Comparison of ENCODE assay signal across 13 cellular contexts in the genomic region with DNA sequence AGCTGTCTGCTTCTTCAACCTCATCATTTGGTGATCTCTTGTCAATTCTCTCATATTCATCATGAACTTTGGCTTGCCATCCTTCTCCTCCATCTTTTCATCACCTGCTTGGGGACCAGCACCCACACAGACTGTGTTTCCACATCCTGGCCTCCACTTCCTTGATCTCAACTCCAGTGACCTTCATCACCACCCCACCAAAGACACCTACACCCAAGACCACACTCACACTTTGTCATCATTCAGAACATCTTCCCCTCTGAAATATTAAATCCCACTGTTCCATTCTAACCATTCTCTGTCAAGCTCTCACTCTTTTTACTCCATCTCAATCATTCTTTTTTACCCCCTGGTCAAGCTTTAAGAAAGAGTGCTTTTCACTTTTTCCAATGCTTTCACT.
A peak's percentile ranks its signal among the peaks of the same experiment; 100 is the strongest.
DNase-seq lines count a peak whose midpoint lies in the region; ATAC-seq lines count a peak whose summit lies in the region.
"Had no signal": no experiment of that assay in that cellular context is flagged by ENCODE, and none has a peak within 500 bp of the region (broad histone marks: within the 10 kb centered on the region; RNA-seq: fewer than 3 reads in every experiment).

No MANE protein-coding gene starts in this region.

- H3K27ac Mint-ChIP-seq in activated naive CD4-positive, alpha-beta T cell treated with anti-CD3 and anti-CD28 coated beads for 36 hours, result peak overlapping the region; percentile 69
- peak overlapping the region; percentile 72 for H3K27ac Mint-ChIP-seq in activated T-cell treated with anti-CD3 and anti-CD28 coated beads, Interleukin-2, amount 50 U/mL, for 24 hours
- peak overlapping the region; percentile 5 to 93 (median 64) for H3K27ac Mint-ChIP-seq in naive B cell
- peak overlapping the region in 1 of 2 donors; percentile 80 for H3K27ac Mint-ChIP-seq in stimulated activated naive CD8-positive, alpha-beta T cell treated with anti-CD3 and anti-CD28 coated beads, Interleukin-15, amount 100 ng/mL, for 72 hours

- no peak overlapping the region for H3K4me3 Mint-ChIP-seq in activated naive CD4-positive, alpha-beta T cell treated with anti-CD3 and anti-CD28 coated beads for 36 hours
- H3K4me3 Mint-ChIP-seq in activated T-cell treated with anti-CD3 and anti-CD28 coated beads, Interleukin-2, amount 50 U/mL, for 24 hours, result no peak overlapping the region
- H3K4me3 Mint-ChIP-seq in naive B cell, result peak overlapping the region in 5 of 8 donors; percentile 5 to 89 (median 23)
- H3K4me3 Mint-ChIP-seq in stimulated activated naive CD8-positive, alpha-beta T cell treated with anti-CD3 and anti-CD28 coated beads, Interleukin-15, amount 100 ng/mL, for 72 hours, result peak overlapping the region; percentile 36 to 50

- ATAC-seq in naive B cell (ENCODE audit: low read depth in 2 of 2), result no peak
- peak; percentile 88 for ATAC-seq in stimulated activated naive CD8-positive, alpha-beta T cell treated with anti-CD3 and anti-CD28 coated beads, Interleukin-15, amount 100 ng/mL, for 72 hours
- ATAC-seq in HG03469 (IDR thresholded peaks at IDR 0.05; ENCODE audit: unreplicated experiment), result no peak
- no peak for ATAC-seq in GM21515 (IDR thresholded peaks at IDR 0.05; ENCODE audit: unreplicated experiment)
- no peak for ATAC-seq in GM19035 (IDR thresholded peaks at IDR 0.05; ENCODE audit: unreplicated experiment)
- ATAC-seq: heart left ventricle, Panc1 had no signal

- H3K36me3 Mint-ChIP-seq in activated naive CD4-positive, alpha-beta T cell treated with anti-CD3 and anti-CD28 coated beads for 36 hours (ENCODE audit: low read depth), result no peaks in the 10 kb centered on the region
- no peaks in the 10 kb centered on the region for H3K36me3 Mint-ChIP-seq in activated T-cell treated with anti-CD3 and anti-CD28 coated beads, Interleukin-2, amount 50 U/mL, for 24 hours (ENCODE audit: low read depth)
- H3K36me3 Mint-ChIP-seq in naive B cell, result no peaks in the 10 kb centered on the region

- H3K9me3 Mint-ChIP-seq in activated naive CD4-positive, alpha-beta T cell treated with anti-CD3 and anti-CD28 coated beads for 36 hours, result no peaks in the 10 kb centered on the region
- H3K9me3 Mint-ChIP-seq in activated T-cell treated with anti-CD3 and anti-CD28 coated beads, Interleukin-2, amount 50 U/mL, for 24 hours, result no peaks in the 10 kb centered on the region
- peaks cover 0 to 9% (median 2%) of the 10 kb centered on the region in 7 donors for H3K9me3 Mint-ChIP-seq in naive B cell
- no peaks in the 10 kb centered on the region for H3K9me3 Mint-ChIP-seq in stimulated activated naive CD8-positive, alpha-beta T cell treated with anti-CD3 and anti-CD28 coated beads, Interleukin-15, amount 100 ng/mL, for 72 hours

- H3K4me1 Mint-ChIP-seq in activated naive CD4-positive, alpha-beta T cell treated with anti-CD3 and anti-CD28 coated beads for 36 hours (ENCODE audit: low read depth), result peaks cover 67% of the 10 kb centered on the region
- H3K4me1 Mint-ChIP-seq in activated T-cell treated with anti-CD3 and anti-CD28 coated beads, Interleukin-2, amount 50 U/mL, for 24 hours (ENCODE audit: low read depth), result peaks cover 70% of the 10 kb centered on the region
- peaks cover 47 to 57% (median 50%) of the 10 kb centered on the region in 3 donors for H3K4me1 Mint-ChIP-seq in naive B cell
- peaks cover 60% of the 10 kb centered on the region for H3K4me1 Mint-ChIP-seq in stimulated activated naive CD8-positive, alpha-beta T cell treated with anti-CD3 and anti-CD28 coated beads, Interleukin-15, amount 100 ng/mL, for 72 hours

- no peaks in the 10 kb centered on the region for H3K27me3 Mint-ChIP-seq in activated naive CD4-positive, alpha-beta T cell treated with anti-CD3 and anti-CD28 coated beads for 36 hours (ENCODE audit: low read depth)
- no peaks in the 10 kb centered on the region for H3K27me3 Mint-ChIP-seq in activated T-cell treated with anti-CD3 and anti-CD28 coated beads, Interleukin-2, amount 50 U/mL, for 24 hours
- H3K27me3 Mint-ChIP-seq in naive B cell, result no peaks in the 10 kb centered on the region
- H3K27me3 Mint-ChIP-seq in stimulated activated naive CD8-positive, alpha-beta T cell treated with anti-CD3 and anti-CD28 coated beads, Interleukin-15, amount 100 ng/mL, for 72 hours, result no peaks in the 10 kb centered on the region

- intact Hi-C loops in activated naive CD4-positive, alpha-beta T cell treated with anti-CD3 and anti-CD28 coated beads for 36 hours (cut with micrococcal nuclease), result no loop called here

- DNase-seq in activated naive CD4-positive, alpha-beta T cell treated with anti-CD3 and anti-CD28 coated beads for 36 hours, result peak; percentile 59
- DNase-seq in activated naive CD4-positive, alpha-beta T cell treated with anti-CD3 and anti-CD28 coated beads, Interleukin-2, amount 50 U/mL, for 16 hours, result no peak
- no peak for DNase-seq in activated T-cell treated with anti-CD3 and anti-CD28 coated beads, Interleukin-2, amount 50 U/mL, for 24 hours
- DNase-seq in naive B cell, result no peak
- DNase-seq in stimulated activated naive CD8-positive, alpha-beta T cell treated with anti-CD3 and anti-CD28 coated beads, Interleukin-15, amount 100 ng/mL, for 72 hours, result peak; percentile 30 to 58
- DNase-seq: heart left ventricle, NCI-H1436, NCI-H524, upper lobe of left lung had no signal

- CTCF ChIA-PET in activated naive CD4-positive, alpha-beta T cell treated with anti-CD3 and anti-CD28 coated beads for 36 hours (lab: Charles Lee), result no interaction called here

Comparison
In these comparisons a context has a peak if more than half of its experiments do, and no peak if none do; other contexts are left out.
1. DNase-seq: peak in activated naive CD4-positive, alpha-beta T cell treated with anti-CD3 and anti-CD28 coated beads for 36 hours (single experiment) and stimulated activated naive CD8-positive, alpha-beta T cell treated with anti-CD3 and anti-CD28 coated beads, Interleukin-15, amount 100 ng/mL, for 72 hours (2 of 2); none in activated naive CD4-positive, alpha-beta T cell treated with anti-CD3 and anti-CD28 coated beads, Interleukin-2, amount 50 U/mL, for 16 hours (single experiment), activated T-cell treated with anti-CD3 and anti-CD28 coated beads, Interleukin-2, amount 50 U/mL, for 24 hours (single experiment) and naive B cell (single experiment).
2. H3K4me3 Mint-ChIP-seq: peak in naive B cell (5 of 8) and stimulated activated naive CD8-positive, alpha-beta T cell treated with anti-CD3 and anti-CD28 coated beads, Interleukin-15, amount 100 ng/mL, for 72 hours (2 of 2); none in activated naive CD4-positive, alpha-beta T cell treated with anti-CD3 and anti-CD28 coated beads for 36 hours (single experiment) and activated T-cell treated with anti-CD3 and anti-CD28 coated beads, Interleukin-2, amount 50 U/mL, for 24 hours (single experiment).